ENCODE assay signal across 11 cellular contexts in genomic region chr16:72474511-72475123, GRCh38.
DNase-seq lines count a peak whose midpoint lies in the region; ATAC-seq and TF ChIP-seq lines count a peak whose summit lies in the region.
"Had no signal": no experiment of that assay in that cellular context is flagged by ENCODE, and none has a peak within 500 bp of the region (broad histone marks: within the 10 kb centered on the region; RNA-seq: fewer than 3 reads in every experiment).

No MANE protein-coding gene starts in this region.

- H3K9me3 Mint-ChIP-seq in activated naive CD4-positive, alpha-beta T cell treated with anti-CD3 and anti-CD28 coated beads, Interleukin-2, amount 50 U/mL, for 72 hours, result no peaks in the 10 kb centered on the region
- H3K9me3 Mint-ChIP-seq: immature natural killer cell had no signal

- H3K27ac Mint-ChIP-seq in activated naive CD4-positive, alpha-beta T cell treated with anti-CD3 and anti-CD28 coated beads, Interleukin-2, amount 50 U/mL, for 72 hours, result peak overlapping the region in 1 of 2 donors; percentile 33

- H3K36me3 Mint-ChIP-seq in activated naive CD4-positive, alpha-beta T cell treated with anti-CD3 and anti-CD28 coated beads, Interleukin-2, amount 50 U/mL, for 72 hours, result no peaks in the 10 kb centered on the region
- H3K36me3 Mint-ChIP-seq: immature natural killer cell had no signal

- peak; percentile 96 to 98 for ATAC-seq in activated naive CD4-positive, alpha-beta T cell treated with anti-CD3 and anti-CD28 coated beads, Interleukin-2, amount 50 U/mL, for 72 hours
- ATAC-seq in SK-N-SH treated with all-trans-retinoic acid at 6 μM for 48 hours (peak; percentile 94), HG03175 (IDR thresholded peaks at IDR 0.05; ENCODE audit: unreplicated experiment) (no peak), GM21381 (IDR thresholded peaks at IDR 0.05; ENCODE audit: unreplicated experiment) (no peak)
- ATAC-seq: body of pancreas had no signal

- DNase-seq in activated naive CD4-positive, alpha-beta T cell treated with anti-CD3 and anti-CD28 coated beads, Interleukin-2, amount 50 U/mL, for 72 hours (ENCODE audit: low spot score in 2 of 2), result no peak
- no peak for DNase-seq in activated naive CD4-positive, alpha-beta T cell treated with Interleukin-2 at 50 U/mL for 16 hours
- DNase-seq in fibroblast of peridontal ligament (ENCODE audit: extremely low read depth) (peak; percentile 77), superior temporal gyrus (ENCODE audit: extremely low spot score) (peak; percentile 21)
- no peak for DNase-seq in stimulated activated CD4-positive, alpha-beta T cell treated with anti-CD3 and anti-CD28 coated beads, Interleukin-15, amount 100 ng/mL, for 24 hours
- DNase-seq: body of pancreas, immature natural killer cell, NCI-H2171 had no signal

TF ChIP-seq in SK-N-SH treated with all-trans-retinoic acid at 6 μM for 48 hours, 23 proteins besides CTCF, POLR2A, EP300 and RAD21:
- no peak for TF ChIP-seq RARB (CRISPR knock-in tag; IDR thresholded peaks at IDR 0.05)
- no peak for TF ChIP-seq ZNF8 (CRISPR knock-in tag; IDR thresholded peaks at IDR 0.05)
- TF ChIP-seq ZNF565 (CRISPR knock-in tag; conservative IDR thresholded peaks at IDR 0.05; ENCODE audit: low read depth), result no peak
- TF ChIP-seq CSDC2 (CRISPR knock-in tag; IDR thresholded peaks at IDR 0.05), result no peak
- no peak for TF ChIP-seq BACH2 (CRISPR knock-in tag; IDR thresholded peaks at IDR 0.05; ENCODE audit: borderline replicate concordance)
- no peak for TF ChIP-seq TCF4 (CRISPR knock-in tag; IDR thresholded peaks at IDR 0.05; ENCODE audit: borderline replicate concordance)
- no peak for TF ChIP-seq POU6F1 (CRISPR knock-in tag; IDR thresholded peaks at IDR 0.05; ENCODE audit: borderline replicate concordance, low read depth)

Comparison
In these comparisons a context has a peak if more than half of its experiments do, and no peak if none do; other contexts are left out.
1. ATAC-seq: peak in activated naive CD4-positive, alpha-beta T cell treated with anti-CD3 and anti-CD28 coated beads, Interleukin-2, amount 50 U/mL, for 72 hours (2 of 2) and SK-N-SH treated with all-trans-retinoic acid at 6 μM for 48 hours (single experiment); none in HG03175 (single experiment) and GM21381 (single experiment).
2. DNase-seq: peak in fibroblast of peridontal ligament (single experiment) and superior temporal gyrus (single experiment); none in activated naive CD4-positive, alpha-beta T cell treated with anti-CD3 and anti-CD28 coated beads, Interleukin-2, amount 50 U/mL, for 72 hours (0 of 2), activated naive CD4-positive, alpha-beta T cell treated with Interleukin-2 at 50 U/mL for 16 hours (single experiment) and stimulated activated CD4-positive, alpha-beta T cell treated with anti-CD3 and anti-CD28 coated beads, Interleukin-15, amount 100 ng/mL, for 24 hours (single experiment).